In genomic region chr1:7471836-7472235, GRCh38 we compare ENCODE assay signal across 1 cellular context.
TF ChIP-seq lines count a peak whose summit lies in the region.

No MANE protein-coding gene starts in this region.

TF ChIP-seq in HepG2, 621 proteins besides CTCF, POLR2A, EP300 and RAD21 (continued from another document):
- TF ChIP-seq RARG (CRISPR knock-in tag; IDR thresholded peaks at IDR 0.05; ENCODE audit: low read depth) (no peak), AKAP8 (CRISPR knock-in tag; IDR thresholded peaks at IDR 0.05) (no peak), ISL2 (CRISPR knock-in tag; IDR thresholded peaks at IDR 0.05) (no peak), ZNF615 (CRISPR knock-in tag; IDR thresholded peaks at IDR 0.05; ENCODE audit: borderline replicate concordance) (no peak), AFF4 (CRISPR knock-in tag; IDR thresholded peaks at IDR 0.05) (no peak), NR2F1 (CRISPR knock-in tag; IDR thresholded peaks at IDR 0.05) (no peak), HNRNPK (IDR thresholded peaks at IDR 0.05; ENCODE audit: low read depth, low read length, poor library complexity, severe bottlenecking) (no peak), ZNF883 (CRISPR knock-in tag; IDR thresholded peaks at IDR 0.05; ENCODE audit: not compliant biosample characterization) (no peak), REXO4 (CRISPR knock-in tag; IDR thresholded peaks at IDR 0.05; ENCODE audit: borderline replicate concordance) (no peak)
